ENCODE assay signal across 20 cellular contexts in genomic region chr1:214833357-214833756, GRCh38.
DNase-seq lines count a peak whose midpoint lies in the region; ATAC-seq and TF ChIP-seq lines count a peak whose summit lies in the region.
"Had no signal": no experiment of that assay in that cellular context is flagged by ENCODE, and none has a peak within 500 bp of the region (broad histone marks: within the 10 kb centered on the region; RNA-seq: fewer than 3 reads in every experiment).

No MANE protein-coding gene starts in this region.

- H3K27me3 ChIP-seq in foreskin keratinocyte (no peaks in the 10 kb centered on the region), MG63 (no peaks in the 10 kb centered on the region)
- H3K27me3 ChIP-seq: colonic mucosa, heart right ventricle, ovary had no signal

- H3K4me3 ChIP-seq in AG04449 (ENCODE audit: low read depth, low read length) (no peak overlapping the region), MG63 (no peak overlapping the region)
- H3K4me3 ChIP-seq: colonic mucosa, heart right ventricle, ovary had no signal

- POLR2A ChIA-PET in AG04449 (lab: Yijun Ruan, JAX) = interaction anchor here (1.2 kb wide), 1 partner anchor 10 kb away, joined by 4 read pairs; no protein-coding TSS in a partner anchor

- H3K36me3 ChIP-seq in MG63 = no peaks in the 10 kb centered on the region
- H3K36me3 ChIP-seq: colonic mucosa, heart right ventricle, ovary had no signal

- H3K27ac ChIP-seq in foreskin keratinocyte = no peak overlapping the region
- H3K27ac ChIP-seq: colonic mucosa, heart right ventricle, KMS-11, ovary had no signal

- no peaks in the 10 kb centered on the region for H3K9me3 ChIP-seq in MG63
- H3K9me3 ChIP-seq: colonic mucosa, ovary had no signal

- peak; percentile 68 for DNase-seq in AG04449 (ENCODE audit: low read depth, low spot score)
- peak; percentile 65 for DNase-seq in GM03348 (ENCODE audit: low spot score)
- peak; percentile 76 for DNase-seq in amniotic epithelial cell (ENCODE audit: low read depth)
- peak in 1 of 2 donors; percentile 4 for DNase-seq in foreskin keratinocyte
- no peak for DNase-seq in hippocampal formation (lab: John Stamatoyannopoulos, UW)
- DNase-seq in NCI-H2227 treated with DMSO at 0.1 percent for 48 hours (lab: John Stamatoyannopoulos, UW) = no peak
- no peak for DNase-seq in NOMO-1 (lab: John Stamatoyannopoulos, UW; ENCODE audit: unreplicated experiment in 2 of 2)
- no peak for DNase-seq in MG63
- DNase-seq: activated naive CD8-positive, alpha-beta T cell treated with anti-CD3 and anti-CD28 coated beads, Interleukin-2, amount 50 U/mL, for 24 hours; activated T-cell treated with anti-CD3 and anti-CD28 coated beads, Interleukin-2, amount 50 U/mL, for 24 hours; AML-193; colonic mucosa; heart right ventricle; NCI-H1436 treated with DMSO at 0.1 percent for 48 hours; NCI-H345; ovary; SHP77 treated with DMSO at 0.1 percent for 48 hours; small intestine; stimulated activated naive CD4-positive, alpha-beta T cell had no signal

- ATAC-seq in foreskin keratinocyte = peak; percentile 41
- ATAC-seq: activated naive CD8-positive, alpha-beta T cell treated with anti-CD3 and anti-CD28 coated beads, Interleukin-2, amount 50 U/mL, for 24 hours; heart right ventricle had no signal

- CTCF ChIA-PET in AG04449 (lab: Yijun Ruan, JAX) = interaction anchor here (1.0 kb wide), 2 partner anchors 9 to 168 kb away, joined by 3 to 4 read pairs; no protein-coding TSS in a partner anchor

- H3K4me1 ChIP-seq in foreskin keratinocyte = peaks cover 8% of the 10 kb centered on the region
- H3K4me1 ChIP-seq: colonic mucosa, heart right ventricle had no signal

- TF ChIP-seq CTCF in AG04449 (IDR thresholded peaks at IDR 0.05; ENCODE audit: insufficient read depth, low read length, missing control alignments) (no peak), foreskin keratinocyte (conservative IDR thresholded peaks at IDR 0.05) (no peak)

Comparison
In these comparisons a context has a peak if more than half of its experiments do, and no peak if none do; other contexts are left out.
1. DNase-seq: peak in AG04449 (single experiment), GM03348 (single experiment) and amniotic epithelial cell (single experiment); none in hippocampal formation (0 of 2), NCI-H2227 treated with DMSO at 0.1 percent for 48 hours (single experiment), NOMO-1 (0 of 2) and MG63 (single experiment).